ENCODE assay signal across 9 cellular contexts in genomic region chr3:9224490-9224889, GRCh38. TPM values are rescaled to one million over a fixed set of nuclear protein-coding genes. Genes with fewer than 3 reads are reported as not detected.
A peak's percentile ranks its signal among the peaks of the same experiment; 100 is the strongest.
DNase-seq lines count a peak whose midpoint lies in the region; ATAC-seq and TF ChIP-seq lines count a peak whose summit lies in the region.
"Had no signal": no experiment of that assay in that cellular context is flagged by ENCODE, and none has a peak within 500 bp of the region (broad histone marks: within the 10 kb centered on the region; RNA-seq: fewer than 3 reads in every experiment).

No MANE protein-coding gene starts in this region.

- DNase-seq in fibroblast of peridontal ligament (ENCODE audit: extremely low read depth), result peak; percentile 20
- DNase-seq in testis, result no peak
- DNase-seq in NCI-H510A (lab: John Stamatoyannopoulos, UW), result no peak
- DNase-seq in activated effector memory CD4-positive, alpha-beta T cell treated with anti-CD3 and anti-CD28 coated beads, Interleukin-2, amount 50 U/mL, for 16 hours, result no peak
- DNase-seq in NCI-H2227 (lab: John Stamatoyannopoulos, UW; ENCODE audit: unreplicated experiment), result no peak
- DNase-seq: left lung had no signal

- WGBS in testis, 2 donors, result 81% methylated on average over 5 of the region's 5 CpGs

- no peak overlapping the region for H3K4me3 ChIP-seq in testis
- H3K4me3 ChIP-seq: left lung had no signal

- no peaks in the 10 kb centered on the region for H3K27me3 ChIP-seq in testis
- H3K27me3 ChIP-seq: left lung had no signal

- no peak for TF ChIP-seq POLR2A in testis (IDR thresholded peaks at IDR 0.05)

- H3K27ac ChIP-seq in testis, result no peak overlapping the region
- H3K27ac ChIP-seq: left lung had no signal

- H3K36me3 ChIP-seq in testis (ENCODE audit: low read depth, missing control alignments), result no peaks in the 10 kb centered on the region
- H3K36me3 ChIP-seq: left lung had no signal

- TF ChIP-seq CTCF in testis (IDR thresholded peaks at IDR 0.05), result no peak

- ATAC-seq in GM18858 (IDR thresholded peaks at IDR 0.05; ENCODE audit: unreplicated experiment), result peak; percentile 93
- peak; percentile 88 for ATAC-seq in GM21515 (IDR thresholded peaks at IDR 0.05; ENCODE audit: unreplicated experiment)
- ATAC-seq in HG03457 (IDR thresholded peaks at IDR 0.05; ENCODE audit: unreplicated experiment), result peak; percentile 97
- ATAC-seq: left lung had no signal

- intact Hi-C loops in testis (cut with DNase I; ENCODE audit: low total_unique reads), result no loop called here

- H3K9me3 ChIP-seq in testis, result no peaks in the 10 kb centered on the region
- H3K9me3 ChIP-seq: left lung had no signal

- H3K4me1 ChIP-seq in testis, result peaks cover 15% of the 10 kb centered on the region
- H3K4me1 ChIP-seq: left lung had no signal

RNA-seq across cellular contexts. Expression of gene SRGAP3, which starts 25.0 kb away (rescaled TPM):
- 10 to 100 TPM; 58.5 to 65.9 TPM for total RNA-seq in testis
- polyA plus RNA-seq in testis (ENCODE audit: insufficient read depth, low read depth, low replicate concordance), result 16.5 TPM
